Comparison of ENCODE assay signal across 8 cellular contexts in the genomic region with DNA sequence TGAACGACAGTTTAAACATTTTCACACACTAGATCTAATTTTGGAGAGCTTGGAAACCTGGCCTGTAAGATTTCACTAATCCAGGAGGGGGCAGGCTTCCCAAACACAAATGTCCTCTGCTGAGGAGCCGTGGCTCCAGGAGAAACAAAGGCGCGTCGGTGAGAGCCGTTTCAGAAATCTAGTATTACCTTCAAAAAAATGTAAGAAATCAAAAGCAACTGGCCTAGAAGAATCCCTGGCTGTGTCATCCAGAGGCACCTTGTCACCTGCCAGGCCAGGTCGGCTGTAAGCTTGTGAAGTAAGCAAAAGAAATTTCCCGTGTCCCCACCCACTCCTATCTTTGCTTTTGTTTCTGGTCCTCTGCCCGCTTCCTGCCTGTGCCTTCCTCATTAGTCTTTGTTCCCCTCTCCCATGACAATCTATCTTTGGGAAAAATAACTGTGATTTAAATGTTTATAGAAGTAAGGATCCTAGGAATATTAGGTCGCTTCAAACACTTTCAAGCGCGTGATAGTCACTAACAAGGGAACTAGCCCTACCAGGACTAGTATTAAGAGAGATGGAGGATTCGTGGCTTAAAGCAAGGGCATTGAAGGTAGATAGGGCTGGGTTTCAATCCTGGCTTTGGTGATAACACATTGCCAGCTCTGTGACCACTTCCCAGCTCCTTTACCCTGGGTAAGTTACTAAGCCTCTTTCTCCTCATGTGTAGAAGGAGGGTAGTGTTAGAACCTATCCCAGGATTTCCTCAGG.
DNase-seq lines count a peak whose midpoint lies in the region; ATAC-seq, FAIRE-seq and TF ChIP-seq lines count a peak whose summit lies in the region.

No MANE protein-coding gene starts in this region.

- peak; percentile 84 for DNase-seq in Ammon's horn (ENCODE audit: low spot score)
- peak; percentile 68 for DNase-seq in NCI-H774 (lab: John Stamatoyannopoulos, UW)
- peak; percentile 73 for DNase-seq in activated CD8-positive, alpha-beta memory T cell treated with anti-CD3 and anti-CD28 coated beads, Interleukin-2, amount 10 ng/mL, durations not matched to agents 7 days and 5 days
- DNase-seq in endothelial cell of umbilical vein (ENCODE audit: low read depth, low spot score) = peak; percentile 74
- peak; percentile 77 for DNase-seq in mucosa of gallbladder (ENCODE audit: low spot score)
- DNase-seq in stimulated activated CD8-positive, alpha-beta memory T cell treated with anti-CD3 and anti-CD28 coated beads, Interleukin-4, amount 100 ng/mL, for 1 hour (ENCODE audit: low read depth in 2 of 2, low spot score in 1 of 2) = peak; percentile 37 to 40

- CTCF ChIA-PET in activated CD8-positive, alpha-beta memory T cell treated with anti-CD3 and anti-CD28 coated beads, Interleukin-2, amount 10 ng/mL, durations not matched to agents 7 days and 5 days (lab: Charles Lee) = interaction anchor here (0.6 to 2.7 kb wide), 25 partner anchors 9 to 576 kb away, joined by 3 to 15 read pairs (median 3); no protein-coding TSS in a partner anchor
- CTCF ChIA-PET in endothelial cell of umbilical vein (lab: Charles Lee) = interaction anchor here (0.5 to 5.8 kb wide), 45 partner anchors 10 to 1824 kb away, joined by 3 to 107 read pairs (median 4); no protein-coding TSS in a partner anchor

- no peaks in the 10 kb centered on the region for H3K9me1 ChIP-seq in endothelial cell of umbilical vein (replicated peaks; ENCODE audit: control insufficient read depth, extremely low read depth, insufficient read depth, low read length)

- no peaks in the 10 kb centered on the region for H4K20me1 ChIP-seq in endothelial cell of umbilical vein (replicated peaks; ENCODE audit: control insufficient read depth, extremely low read depth, insufficient read depth, low read length)

- H3K9me3 Mint-ChIP-seq in activated CD8-positive, alpha-beta memory T cell treated with anti-CD3 and anti-CD28 coated beads, Interleukin-2, amount 10 ng/mL, durations not matched to agents 7 days and 5 days (ENCODE audit: low read depth) = no peaks in the 10 kb centered on the region

- H3K4me3 Mint-ChIP-seq in activated CD8-positive, alpha-beta memory T cell treated with anti-CD3 and anti-CD28 coated beads, Interleukin-2, amount 10 ng/mL, durations not matched to agents 7 days and 5 days = peak overlapping the region; percentile 72

- POLR2A ChIA-PET in endothelial cell of umbilical vein (lab: Charles Lee) = no interaction called here

- H3K9ac ChIP-seq in endothelial cell of umbilical vein (replicated peaks; ENCODE audit: extremely low read depth, insufficient read depth, low read length) = peak overlapping the region; percentile 86

- no peaks in the 10 kb centered on the region for H3K79me2 ChIP-seq in endothelial cell of umbilical vein (ENCODE audit: control insufficient read depth, insufficient read depth, low read length)

- dilution Hi-C loops in endothelial cell of umbilical vein (cut with MboI; ENCODE audit: extremely low pct_ligation_motif_present, low sequenced_read_pairs) = no loop called here

- H3K4me1 Mint-ChIP-seq in activated CD8-positive, alpha-beta memory T cell treated with anti-CD3 and anti-CD28 coated beads, Interleukin-2, amount 10 ng/mL, durations not matched to agents 7 days and 5 days = peaks cover 5% of the 10 kb centered on the region

- ATAC-seq in GM19035 (IDR thresholded peaks at IDR 0.05; ENCODE audit: unreplicated experiment) (peak; percentile 79), HG03432 (IDR thresholded peaks at IDR 0.05; ENCODE audit: unreplicated experiment) (peak; percentile 82)
- ATAC-seq in activated CD8-positive, alpha-beta memory T cell treated with anti-CD3 and anti-CD28 coated beads, Interleukin-2, amount 10 ng/mL, durations not matched to agents 7 days and 5 days = peak; percentile 88

- BruUV-seq in endothelial cell of umbilical vein (replicated peaks; lab: Mats Ljungman, UMichigan) = no TSS peak

- H3K27me3 ChIP-seq in endothelial cell of umbilical vein (ENCODE audit: control insufficient read depth in 2 of 2, insufficient read depth in 2 of 2, low read length in 2 of 2) = peaks cover 5 to 6% of the 10 kb centered on the region in 2 experiments

- H3K36me3 ChIP-seq in endothelial cell of umbilical vein (ENCODE audit: control insufficient read depth in 2 of 2, extremely low read depth in 1 of 2, insufficient read depth in 2 of 2, low read length in 2 of 2) = no peaks in the 10 kb centered on the region

- TF ChIP-seq CTCF in endothelial cell of umbilical vein (IDR thresholded peaks at IDR 0.05; ENCODE audit: extremely low read depth in 1 of 2, insufficient read depth in 1 of 2, low read depth in 1 of 2, low read length in 2 of 2) = peak; percentile 65 to 66

- no peaks in the 10 kb centered on the region for H3K9me3 ChIP-seq in endothelial cell of umbilical vein (replicated peaks; ENCODE audit: control insufficient read depth, insufficient read depth, low read length)

- peak overlapping the region; percentile 33 to 89 (median 88) for H3K4me3 ChIP-seq in endothelial cell of umbilical vein (replicated peaks in 1 of 3; ENCODE audit: insufficient read depth in 1 of 3, low read depth in 1 of 3, low read length in 3 of 3)

- H3K27ac Mint-ChIP-seq in activated CD8-positive, alpha-beta memory T cell treated with anti-CD3 and anti-CD28 coated beads, Interleukin-2, amount 10 ng/mL, durations not matched to agents 7 days and 5 days = no peak overlapping the region

- H3K36me3 Mint-ChIP-seq in activated CD8-positive, alpha-beta memory T cell treated with anti-CD3 and anti-CD28 coated beads, Interleukin-2, amount 10 ng/mL, durations not matched to agents 7 days and 5 days = no peaks in the 10 kb centered on the region

- peak overlapping the region; percentile 93 for H3K4me2 ChIP-seq in endothelial cell of umbilical vein (ENCODE audit: insufficient read depth, low read length)

- H2AFZ ChIP-seq in endothelial cell of umbilical vein (ENCODE audit: low read depth, low read length) = peak overlapping the region; percentile 99

- no peak for TF ChIP-seq POLR2A in endothelial cell of umbilical vein (IDR thresholded peaks at IDR 0.05; ENCODE audit: low read depth, low read length)

- H3K27ac ChIP-seq in endothelial cell of umbilical vein (ENCODE audit: insufficient read depth, low read depth, low read length) = no peak overlapping the region

- H3K4me1 ChIP-seq in endothelial cell of umbilical vein (ENCODE audit: control insufficient read depth, extremely low read depth, insufficient read depth, low read length) = peaks cover 12% of the 10 kb centered on the region

- intact Hi-C loops in endothelial cell of umbilical vein (cut with micrococcal nuclease) = loop anchor here (1.0 kb wide), 6 partner anchors 109 to 573 kb away; partner anchors contain the start of gene CERS6

- H3K27me3 Mint-ChIP-seq in activated CD8-positive, alpha-beta memory T cell treated with anti-CD3 and anti-CD28 coated beads, Interleukin-2, amount 10 ng/mL, durations not matched to agents 7 days and 5 days = peaks cover 22% of the 10 kb centered on the region

- FAIRE-seq in endothelial cell of umbilical vein (lab: Jason Lieb, UNC) = peak; percentile 89

TF ChIP-seq in endothelial cell of umbilical vein, 7 proteins besides CTCF, POLR2A, EP300 and RAD21:
- TF ChIP-seq FOS (IDR thresholded peaks at IDR 0.05; ENCODE audit: borderline replicate concordance, insufficient read depth, low read length) = no peak
- no peak for TF ChIP-seq EZH2 (IDR thresholded peaks at IDR 0.05; ENCODE audit: borderline replicate concordance, low read depth, low read length, severe bottlenecking)
- TF ChIP-seq, protein P1, sequence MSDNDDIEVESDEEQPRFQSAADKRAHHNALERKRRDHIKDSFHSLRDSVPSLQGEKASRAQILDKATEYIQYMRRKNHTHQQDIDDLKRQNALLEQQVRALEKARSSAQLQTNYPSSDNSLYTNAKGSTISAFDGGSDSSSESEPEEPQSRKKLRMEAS (IDR thresholded peaks at IDR 0.05; ENCODE audit: insufficient read depth, insufficient read length) = no peak
- no peak for TF ChIP-seq GATA2 (IDR thresholded peaks at IDR 0.05; ENCODE audit: insufficient read depth, insufficient read length, low read depth, low read length)
- TF ChIP-seq JUN (IDR thresholded peaks at IDR 0.05; ENCODE audit: borderline replicate concordance, insufficient read depth, insufficient read length, low read depth) = no peak
- TF ChIP-seq MYC (IDR thresholded peaks at IDR 0.05; ENCODE audit: low read depth, low read length) = no peak
TF ChIP-seq in endothelial cell of umbilical vein: peak in this region for 0.
